ENCODE assay signal across 10 cellular contexts in genomic region chr13:109074853-109075252, GRCh38.
"Had no signal": no experiment of that assay in that cellular context is flagged by ENCODE, and none has a peak within 500 bp of the region (broad histone marks: within the 10 kb centered on the region; RNA-seq: fewer than 3 reads in every experiment).

No MANE protein-coding gene starts in this region.

- H3K27ac ChIP-seq: GM23248 had no signal

- ATAC-seq: GM23338, HCT116 had no signal

- H3K4me2 ChIP-seq: GM23338 had no signal

- FAIRE-seq: H1 had no signal

- H3K9ac ChIP-seq: GM23248 had no signal

- H2AFZ ChIP-seq: GM23248, GM23338 had no signal

- DNase-seq: GM23248, GOT3, H7, H9, HCEC 1CT, HFFc6 had no signal

- H3K4me3 ChIP-seq: GM23248, GM23338, HAP-1 had no signal

- H3K4me1 ChIP-seq: HAP-1 had no signal

- H3K36me3 ChIP-seq: HAP-1 had no signal
